Comparison of ENCODE assay signal across 1 cellular context in the genomic region with DNA sequence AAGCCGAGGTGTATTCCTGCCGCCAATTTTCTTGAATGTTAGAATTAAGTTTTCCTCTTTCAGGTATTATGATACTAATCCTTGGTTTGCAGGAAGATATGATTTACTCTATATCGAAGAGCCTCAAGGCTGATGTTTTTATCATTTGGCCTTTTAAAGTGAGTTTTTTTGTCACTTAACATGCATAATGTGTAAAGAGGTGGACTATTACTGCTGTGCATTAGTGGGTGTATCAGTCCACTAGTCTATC.
TF ChIP-seq lines count a peak whose summit lies in the region.

No MANE protein-coding gene starts in this region.

TF ChIP-seq in SK-N-SH, 30 proteins besides CTCF, POLR2A, EP300 and RAD21 (continued from another document):
- TF ChIP-seq, protein P1, sequence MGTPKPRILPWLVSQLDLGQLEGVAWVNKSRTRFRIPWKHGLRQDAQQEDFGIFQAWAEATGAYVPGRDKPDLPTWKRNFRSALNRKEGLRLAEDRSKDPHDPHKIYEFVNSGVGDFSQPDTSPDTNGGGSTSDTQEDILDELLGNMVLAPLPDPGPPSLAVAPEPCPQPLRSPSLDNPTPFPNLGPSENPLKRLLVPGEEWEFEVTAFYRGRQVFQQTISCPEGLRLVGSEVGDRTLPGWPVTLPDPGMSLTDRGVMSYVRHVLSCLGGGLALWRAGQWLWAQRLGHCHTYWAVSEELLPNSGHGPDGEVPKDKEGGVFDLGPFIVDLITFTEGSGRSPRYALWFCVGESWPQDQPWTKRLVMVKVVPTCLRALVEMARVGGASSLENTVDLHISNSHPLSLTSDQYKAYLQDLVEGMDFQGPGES (IDR thresholded peaks at IDR 0.05; ENCODE audit: low read depth, low read length): no peak
- no peak for TF ChIP-seq SIN3A (IDR thresholded peaks at IDR 0.05; ENCODE audit: borderline replicate concordance, low read depth, low read length)
